In the genomic region with DNA sequence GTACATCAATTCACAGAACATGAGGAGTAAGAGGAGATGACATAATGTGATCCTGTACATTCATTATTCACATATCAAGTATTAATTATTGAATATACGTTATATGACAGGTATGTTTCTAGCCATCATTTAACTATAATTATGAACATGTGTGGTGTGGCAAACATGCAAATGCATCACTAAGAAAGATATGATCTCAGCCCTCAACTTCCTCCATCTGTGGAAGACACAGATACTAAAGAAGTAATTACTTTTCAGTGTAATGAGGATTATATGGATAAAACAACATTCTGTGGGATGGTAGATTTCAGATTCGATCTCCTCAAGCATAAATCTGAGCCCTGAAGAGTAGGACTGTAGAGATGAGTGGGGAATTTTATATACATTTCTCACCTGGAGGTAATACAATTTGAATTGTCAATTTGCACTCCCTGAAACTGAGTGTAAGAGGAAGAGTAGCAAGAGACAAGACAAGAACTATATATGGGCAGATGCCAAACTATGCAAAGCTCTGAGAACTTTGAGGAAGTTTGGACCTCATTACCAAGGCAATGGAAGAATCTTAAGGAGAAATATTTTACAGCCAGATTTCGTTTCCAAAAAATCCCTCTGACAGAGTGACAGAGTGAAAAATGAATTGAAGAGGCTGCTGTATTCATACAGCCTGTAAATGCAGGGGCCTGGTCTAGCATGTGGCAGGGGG, we compare ENCODE assay signal across 29 cellular contexts.
"Had no signal": no experiment of that assay in that cellular context is flagged by ENCODE, and none has a peak within 500 bp of the region (broad histone marks: within the 10 kb centered on the region; RNA-seq: fewer than 3 reads in every experiment).

No MANE protein-coding gene starts in this region.

- H3K4me1 Mint-ChIP-seq: nephron progenitor cell had no signal

- H3K4me1 ChIP-seq: right lobe of liver, uterus had no signal

- H3K27ac Mint-ChIP-seq: activated B cell treated with CpG ODN at 0.5 μM for 24 hours; activated CD8-positive, alpha-beta T cell treated with anti-CD3 and anti-CD28 coated beads for 36 hours; activated naive CD8-positive, alpha-beta T cell; mesothelial cell of epicardium; naive B cell; nephron progenitor cell; progenitor cell of endocrine pancreas; type B pancreatic cell had no signal

- H3K36me3 ChIP-seq: neutrophil, ovary, right lobe of liver, uterus had no signal

- DNase-seq: activated B cell treated with CpG ODN at 0.5 μM for 24 hours; activated CD4-positive, alpha-beta T cell treated with anti-CD3 and anti-CD28 coated beads, Interleukin-2, amount 50 U/mL, for 1 hour; activated CD8-positive, alpha-beta T cell treated with anti-CD3 and anti-CD28 coated beads for 36 hours; activated effector memory CD4-positive, alpha-beta T cell treated with Interleukin-2 at 50 U/mL for 16 hours; activated naive CD4-positive, alpha-beta T cell treated with Interleukin-2 at 50 U/mL for 16 hours; activated T-cell treated with anti-CD3 and anti-CD28 coated beads for 4 hours; anterior cingulate cortex; central memory CD4-positive, alpha-beta T cell; foreskin fibroblast; head of caudate nucleus; hippocampal formation; left cardiac atrium; mammary epithelial cell; naive B cell; nephron progenitor cell; ovary; right lobe of liver; stimulated activated CD4-positive, alpha-beta T cell treated with anti-CD3 and anti-CD28 coated beads, Interleukin-2, amount 100 ng/mL, for 48 hours; stimulated activated naive CD8-positive, alpha-beta T cell treated with anti-CD3 and anti-CD28 coated beads, Interleukin-15, Interleukin-2, amounts not matched to agents 100 U/mL and 50 U/mL, for 24 hours; T-helper 1 cell; uterus had no signal

- H3K9me3 Mint-ChIP-seq: activated B cell treated with CpG ODN at 0.5 μM for 24 hours; activated CD8-positive, alpha-beta T cell treated with anti-CD3 and anti-CD28 coated beads for 36 hours; mesothelial cell of epicardium; naive B cell; nephron progenitor cell; type B pancreatic cell had no signal

- H3K27ac ChIP-seq: neutrophil, ovary, right lobe of liver, uterus had no signal

- H3K27me3 Mint-ChIP-seq: activated B cell treated with CpG ODN at 0.5 μM for 24 hours, progenitor cell of endocrine pancreas, type B pancreatic cell had no signal

- H3K27me3 ChIP-seq: neutrophil, ovary, right lobe of liver, uterus had no signal

- H3K36me3 Mint-ChIP-seq: activated naive CD8-positive, alpha-beta T cell; naive B cell; type B pancreatic cell had no signal

- ATAC-seq: activated CD8-positive, alpha-beta T cell treated with anti-CD3 and anti-CD28 coated beads for 36 hours; esophagus mucosa; left cardiac atrium; right lobe of liver; stimulated activated naive CD8-positive, alpha-beta T cell treated with anti-CD3 and anti-CD28 coated beads, Interleukin-15, Interleukin-2, amounts not matched to agents 100 U/mL and 50 U/mL, for 24 hours had no signal

- H3K4me3 Mint-ChIP-seq: activated B cell treated with CpG ODN at 0.5 μM for 24 hours; activated CD8-positive, alpha-beta T cell treated with anti-CD3 and anti-CD28 coated beads for 36 hours; activated naive CD8-positive, alpha-beta T cell; mesothelial cell of epicardium; nephron progenitor cell; type B pancreatic cell had no signal

- H3K4me3 ChIP-seq: ovary, right lobe of liver, uterus had no signal

- H3K9me3 ChIP-seq: neutrophil, ovary, right lobe of liver, uterus had no signal

- FAIRE-seq: keratinocyte, TTC549 had no signal
